Comparison of ENCODE assay signal across 26 cellular contexts in the genomic region with DNA sequence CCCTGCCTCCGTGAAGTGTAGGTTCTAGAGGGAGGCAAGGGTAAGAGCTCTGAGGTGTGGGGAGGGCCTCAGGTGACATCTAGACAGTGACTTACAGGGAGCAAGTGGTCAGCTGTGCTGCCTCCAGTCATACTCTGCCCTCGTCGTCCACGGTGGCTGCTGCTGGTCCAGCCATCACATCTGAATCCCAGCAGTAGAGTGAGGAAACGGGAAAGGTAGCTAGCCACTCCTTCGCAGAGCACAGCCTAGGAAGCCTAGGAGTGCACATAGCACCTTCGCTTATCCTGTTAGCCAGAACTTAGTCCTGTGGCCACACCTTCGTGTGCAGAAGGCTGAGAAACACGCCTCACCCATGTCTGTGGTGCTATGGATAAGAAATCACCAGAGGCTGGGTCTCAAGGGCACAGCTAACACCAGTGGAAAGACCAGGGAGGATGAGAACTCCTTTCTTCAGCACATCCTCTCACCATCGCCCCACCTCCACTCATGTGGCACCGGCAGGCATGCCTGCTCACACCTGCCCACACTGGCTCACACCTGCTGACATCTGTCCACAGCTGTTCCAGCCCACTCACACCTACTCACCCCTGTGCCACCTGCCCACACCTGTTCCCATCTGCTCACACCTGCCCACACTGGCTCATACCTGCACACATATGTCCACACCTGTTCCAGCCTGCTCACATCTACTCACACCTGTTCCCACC. TPM values are rescaled to one million over a fixed set of nuclear protein-coding genes. Genes with fewer than 3 reads are reported as not detected.
DNase-seq lines count a peak whose midpoint lies in the region; ATAC-seq, FAIRE-seq and TF ChIP-seq lines count a peak whose summit lies in the region.
"Had no signal": no experiment of that assay in that cellular context is flagged by ENCODE, and none has a peak within 500 bp of the region (broad histone marks: within the 10 kb centered on the region; RNA-seq: fewer than 3 reads in every experiment).

No MANE protein-coding gene starts in this region.

- H3K27me3 ChIP-seq in GM12878 (replicated peaks in 1 of 2; ENCODE audit: control insufficient read depth in 2 of 2, insufficient read depth in 2 of 2, low read length in 1 of 2) (peaks cover 0 to 3% of the 10 kb centered on the region in 2 experiments; a peak in 3 of 4 replicates), upper lobe of right lung (peaks cover 29% of the 10 kb centered on the region)

- peaks cover 24% of the 10 kb centered on the region for H3K4me1 Mint-ChIP-seq in stimulated activated naive CD8-positive, alpha-beta T cell treated with anti-CD3 and anti-CD28 coated beads, Interleukin-15, Interleukin-2, amounts not matched to agents 100 ng/mL and 50 ng/mL, for 24 hours (ENCODE audit: low read depth)
- H3K4me1 Mint-ChIP-seq in naive thymus-derived CD8-positive, alpha-beta T cell, result peaks cover 17 to 29% (median 27%) of the 10 kb centered on the region in 4 donors
- no peaks in the 10 kb centered on the region for H3K4me1 Mint-ChIP-seq in activated T-helper 2 cell treated with anti-CD3 and anti-CD28 coated beads, Interferon-gamma antibody, Interleukin-2, Interleukin-4, amounts not matched to agents 10 μg/mL and 5 μg/mL and 100 μg/mL, durations not matched to agents 14 hours and 24 hours and 36 hours (ENCODE audit: low read depth)

- DNase-seq in stimulated activated naive CD8-positive, alpha-beta T cell treated with anti-CD3 and anti-CD28 coated beads, Interleukin-15, Interleukin-2, amounts not matched to agents 100 U/mL and 50 U/mL, for 24 hours, result no peak
- DNase-seq in GM12878 (ENCODE audit: low read depth, low spot score), result no peak
- no peak for DNase-seq in naive thymus-derived CD8-positive, alpha-beta T cell
- DNase-seq in activated T-helper 2 cell treated with anti-CD3 and anti-CD28 coated beads, Interferon-gamma antibody, Interleukin-2, Interleukin-4, amounts not matched to agents 10 μg/mL and 5 μg/mL and 100 μg/mL, durations not matched to agents 14 hours and 24 hours and 36 hours (ENCODE audit: low spot score), result no peak
- DNase-seq in upper lobe of right lung, result no peak
- no peak for DNase-seq in hypothalamus (lab: John Stamatoyannopoulos, UW)
- DNase-seq: activated CD4-positive, alpha-beta T cell treated with anti-CD3 and anti-CD28 coated beads, Interleukin-2, amount 50 U/mL, for 48 hours; activated CD4-positive, CD25-positive, alpha-beta regulatory T cell; activated CD8-positive, alpha-beta memory T cell treated with anti-CD3 and anti-CD28 coated beads, Interleukin-2, amount 50 U/mL, for 4 hours; activated naive CD8-positive, alpha-beta T cell treated with anti-CD3 and anti-CD28 coated beads, Interleukin-2, amount 10 ng/mL, durations not matched to agents 7 days and 5 days; central memory CD4-positive, alpha-beta T cell; foreskin keratinocyte; left colon; NCI-H1105; NCI-H187 treated with DMSO at 0.1 percent for 48 hours; NCI-H524 treated with DMSO at 0.1 percent for 48 hours; T1000 had no signal

- H3K27ac ChIP-seq in GM12878 (ENCODE audit: control insufficient read depth, insufficient read depth), result no peak overlapping the region
- no peak overlapping the region for H3K27ac ChIP-seq in upper lobe of right lung
- H3K27ac ChIP-seq: BLaER1 treated with 17β-estradiol and CSF1 and Interleukin-3, amounts not matched to agents 10 nM and 100 nM; esophagus muscularis mucosa; foreskin keratinocyte; Peyer's patch; tibial nerve had no signal

- peaks cover 5% of the 10 kb centered on the region for H3K36me3 Mint-ChIP-seq in stimulated activated naive CD8-positive, alpha-beta T cell treated with anti-CD3 and anti-CD28 coated beads, Interleukin-15, Interleukin-2, amounts not matched to agents 100 ng/mL and 50 ng/mL, for 24 hours (ENCODE audit: low read depth)
- peaks cover 0 to 8% (median 4%) of the 10 kb centered on the region in 3 donors for H3K36me3 Mint-ChIP-seq in naive thymus-derived CD8-positive, alpha-beta T cell
- no peaks in the 10 kb centered on the region for H3K36me3 Mint-ChIP-seq in activated T-helper 2 cell treated with anti-CD3 and anti-CD28 coated beads, Interferon-gamma antibody, Interleukin-2, Interleukin-4, amounts not matched to agents 10 μg/mL and 5 μg/mL and 100 μg/mL, durations not matched to agents 14 hours and 24 hours and 36 hours (ENCODE audit: low read depth)
- H3K36me3 Mint-ChIP-seq: activated naive CD8-positive, alpha-beta T cell treated with anti-CD3 and anti-CD28 coated beads, Interleukin-2, amount 10 ng/mL, durations not matched to agents 7 days and 5 days had no signal

- TF ChIP-seq EP300 in GM12878 (IDR thresholded peaks at IDR 0.05; ENCODE audit: borderline replicate concordance in 1 of 2, control insufficient read depth in 1 of 2, low read depth in 2 of 2, low read length in 2 of 2), result no peak

- H3K27ac Mint-ChIP-seq in stimulated activated naive CD8-positive, alpha-beta T cell treated with anti-CD3 and anti-CD28 coated beads, Interleukin-15, Interleukin-2, amounts not matched to agents 100 ng/mL and 50 ng/mL, for 24 hours, result no peak overlapping the region
- peak overlapping the region in 1 of 10 donors; percentile 34 for H3K27ac Mint-ChIP-seq in naive thymus-derived CD8-positive, alpha-beta T cell
- no peak overlapping the region for H3K27ac Mint-ChIP-seq in activated T-helper 2 cell treated with anti-CD3 and anti-CD28 coated beads, Interferon-gamma antibody, Interleukin-2, Interleukin-4, amounts not matched to agents 10 μg/mL and 5 μg/mL and 100 μg/mL, durations not matched to agents 14 hours and 24 hours and 36 hours
- H3K27ac Mint-ChIP-seq: activated naive CD8-positive, alpha-beta T cell treated with anti-CD3 and anti-CD28 coated beads, Interleukin-2, amount 10 ng/mL, durations not matched to agents 7 days and 5 days; activated T-helper 17 cell treated with anti-CD3 and anti-CD28 coated beads, Interleukin-2, amount 50 U/mL, for 72 hours had no signal

- BruUV-seq in GM12878 (replicated peaks; lab: Mats Ljungman, UMichigan), result no TSS peak

- CTCF ChIA-PET in GM12878 (lab: Yijun Ruan, JAX), result no interaction called here

- peak overlapping the region; percentile 36 for H3K4me3 Mint-ChIP-seq in stimulated activated naive CD8-positive, alpha-beta T cell treated with anti-CD3 and anti-CD28 coated beads, Interleukin-15, Interleukin-2, amounts not matched to agents 100 ng/mL and 50 ng/mL, for 24 hours
- peak overlapping the region in 9 of 10 donors; percentile 19 to 75 (median 42) for H3K4me3 Mint-ChIP-seq in naive thymus-derived CD8-positive, alpha-beta T cell
- H3K4me3 Mint-ChIP-seq in activated T-helper 2 cell treated with anti-CD3 and anti-CD28 coated beads, Interferon-gamma antibody, Interleukin-2, Interleukin-4, amounts not matched to agents 10 μg/mL and 5 μg/mL and 100 μg/mL, durations not matched to agents 14 hours and 24 hours and 36 hours (ENCODE audit: low read depth), result no peak overlapping the region
- H3K4me3 Mint-ChIP-seq: activated naive CD8-positive, alpha-beta T cell treated with anti-CD3 and anti-CD28 coated beads, Interleukin-2, amount 10 ng/mL, durations not matched to agents 7 days and 5 days had no signal

- POLR2A ChIA-PET in GM12878 (lab: Charles Lee), result no interaction called here
- POLR2A ChIA-PET in naive thymus-derived CD8-positive, alpha-beta T cell (lab: Charles Lee), result no interaction called here

- H3K4me1 ChIP-seq in GM12878 (ENCODE audit: control insufficient read depth, insufficient read depth, low read length) (no peaks in the 10 kb centered on the region), upper lobe of right lung (no peaks in the 10 kb centered on the region)
- H3K4me1 ChIP-seq: foreskin keratinocyte had no signal

- no peak for ATAC-seq in stimulated activated naive CD8-positive, alpha-beta T cell treated with anti-CD3 and anti-CD28 coated beads, Interleukin-15, Interleukin-2, amounts not matched to agents 100 U/mL and 50 U/mL, for 24 hours
- ATAC-seq in GM12878, result no peak
- no peak for ATAC-seq in naive thymus-derived CD8-positive, alpha-beta T cell
- no peak for ATAC-seq in upper lobe of right lung
- ATAC-seq: activated T-helper 17 cell treated with anti-CD3 and anti-CD28 coated beads, Interleukin-2, amount 50 U/mL, for 72 hours; foreskin keratinocyte; left colon had no signal

- RAD21 ChIA-PET in GM12878 (lab: Charles Lee; ENCODE audit: unreplicated experiment), result no interaction called here

- TF ChIP-seq CTCF in GM12878 (IDR thresholded peaks at IDR 0.05 in 2 of 3, conservative IDR thresholded peaks at IDR 0.05 in 1 of 3; ENCODE audit: control insufficient read depth in 2 of 3, extremely low read depth in 1 of 3, insufficient read depth in 1 of 3, low read depth in 3 of 3, low read length in 3 of 3), result no peak
- TF ChIP-seq CTCF in upper lobe of right lung (IDR thresholded peaks at IDR 0.05), result no peak

- no peak for TF ChIP-seq RAD21 in GM12878 (IDR thresholded peaks at IDR 0.05; ENCODE audit: insufficient read depth, low read depth, low read length)

- FAIRE-seq in GM12878 (lab: Jason Lieb, UNC), result no peak
- FAIRE-seq: astrocyte had no signal

- in situ Hi-C loops in GM12878 (cut with MboI), result no loop called here

- H3K9ac ChIP-seq in GM12878 (ENCODE audit: control insufficient read depth, insufficient read depth, low read length), result no peak overlapping the region
- H3K9ac ChIP-seq: BLaER1 treated with 17β-estradiol and CSF1 and Interleukin-3, amounts not matched to agents 10 nM and 100 nM had no signal

- no peak overlapping the region for H2AFZ ChIP-seq in GM12878 (ENCODE audit: control insufficient read depth, low read depth, low read length)

- intact Hi-C loops in GM12878 (cut with micrococcal nuclease; ENCODE audit: unreplicated experiment) (no loop called here), upper lobe of right lung (cut with DNase I) (no loop called here)
- intact Hi-C loops in activated T-helper 2 cell treated with anti-CD3 and anti-CD28 coated beads, Interferon-gamma antibody, Interleukin-2, Interleukin-4, amounts not matched to agents 10 μg/mL and 5 μg/mL and 100 μg/mL, durations not matched to agents 14 hours and 24 hours and 36 hours (cut with micrococcal nuclease), result no loop called here

- TF ChIP-seq POLR2A in GM12878 (IDR thresholded peaks at IDR 0.05; ENCODE audit: low read depth, low read length), result no peak

- H3K9me3 Mint-ChIP-seq in stimulated activated naive CD8-positive, alpha-beta T cell treated with anti-CD3 and anti-CD28 coated beads, Interleukin-15, Interleukin-2, amounts not matched to agents 100 ng/mL and 50 ng/mL, for 24 hours, result peaks cover 8% of the 10 kb centered on the region
- peaks cover 0 to 12% (median 4%) of the 10 kb centered on the region in 9 donors for H3K9me3 Mint-ChIP-seq in naive thymus-derived CD8-positive, alpha-beta T cell
- H3K9me3 Mint-ChIP-seq in activated T-helper 2 cell treated with anti-CD3 and anti-CD28 coated beads, Interferon-gamma antibody, Interleukin-2, Interleukin-4, amounts not matched to agents 10 μg/mL and 5 μg/mL and 100 μg/mL, durations not matched to agents 14 hours and 24 hours and 36 hours, result no peaks in the 10 kb centered on the region
- H3K9me3 Mint-ChIP-seq: activated naive CD8-positive, alpha-beta T cell treated with anti-CD3 and anti-CD28 coated beads, Interleukin-2, amount 10 ng/mL, durations not matched to agents 7 days and 5 days had no signal

- H3K36me3 ChIP-seq in GM12878 (ENCODE audit: control insufficient read depth in 2 of 2, insufficient read depth in 2 of 2, low read length in 1 of 2) (no peaks in the 10 kb centered on the region), upper lobe of right lung (no peaks in the 10 kb centered on the region)
- H3K36me3 ChIP-seq: BLaER1 treated with 17β-estradiol and CSF1 and Interleukin-3, amounts not matched to agents 10 nM and 100 nM; esophagus muscularis mucosa; Peyer's patch; tibial nerve had no signal

- H3K9me3 ChIP-seq in GM12878 (replicated peaks; ENCODE audit: control insufficient read depth, insufficient read depth, low read length), result no peaks in the 10 kb centered on the region; the same call in 2 of the 3 replicates
- H3K9me3 ChIP-seq in upper lobe of right lung, result no peaks in the 10 kb centered on the region

- no peak overlapping the region for H3K4me2 ChIP-seq in GM12878 (ENCODE audit: control insufficient read depth, insufficient read depth)
- H3K4me2 ChIP-seq: BLaER1 treated with 17β-estradiol and CSF1 and Interleukin-3, amounts not matched to agents 10 nM and 100 nM had no signal

- H3K27me3 Mint-ChIP-seq in stimulated activated naive CD8-positive, alpha-beta T cell treated with anti-CD3 and anti-CD28 coated beads, Interleukin-15, Interleukin-2, amounts not matched to agents 100 ng/mL and 50 ng/mL, for 24 hours, result peaks cover 41% of the 10 kb centered on the region
- peaks cover 21 to 54% (median 36%) of the 10 kb centered on the region in 5 donors for H3K27me3 Mint-ChIP-seq in naive thymus-derived CD8-positive, alpha-beta T cell
- H3K27me3 Mint-ChIP-seq in activated T-helper 2 cell treated with anti-CD3 and anti-CD28 coated beads, Interferon-gamma antibody, Interleukin-2, Interleukin-4, amounts not matched to agents 10 μg/mL and 5 μg/mL and 100 μg/mL, durations not matched to agents 14 hours and 24 hours and 36 hours (ENCODE audit: low read depth), result peaks cover 36% of the 10 kb centered on the region

- H4K20me1 ChIP-seq in GM12878 (ENCODE audit: control insufficient read depth, insufficient read depth), result no peaks in the 10 kb centered on the region

- WGBS in GM12878 (ENCODE audit: insufficient coverage, insufficient replicate concordance, low lambda C conversion rate, missing lambda C conversion rate), result 58% methylated on average over 11 of the region's 11 CpGs

- H3K4me3 ChIP-seq in GM12878, result no peak overlapping the region
- H3K4me3 ChIP-seq in upper lobe of right lung, result no peak overlapping the region

- no peaks in the 10 kb centered on the region for H3K79me2 ChIP-seq in GM12878 (ENCODE audit: control insufficient read depth, insufficient read depth, low read length)

- SMC1A ChIA-PET in GM12878 (lab: Charles Lee; ENCODE audit: uncharacterized antibody, unreplicated experiment), result no interaction called here

RNA-seq across cellular contexts. Expression of a gene that starts 44.5 kb away (rescaled TPM):
- not detected in 2 replicates for total RNA-seq in GM12878 (2013; cell fraction: nucleolus; rRNA removed)
- total RNA-seq in GM12878 (2014; rRNA removed) (not detected in 2 replicates), GM12878 (2014; rRNA removed; fragmentation: Illumina TruSeq; extraction: Trizol) (not detected in 2 replicates), GM12878 (2021) (0.03 TPM in 1 of 2 replicates, not detected in the other), upper lobe of right lung (not detected)
- not detected for polyA plus RNA-seq in GM12878 (2011; ENCODE audit: low read depth)
- polyA plus RNA-seq in GM12878 (2011; rRNA removed) (not detected in 2 replicates), GM12878 (2014; fragmentation: Illumina TruSeq; extraction: Trizol) (0.01 TPM in 1 of 2 replicates, not detected in the other), GM12878 (2014; fragmentation: Nextera tagmentation; extraction: Ambion mirVana) (not detected), GM12878 (2014; rRNA removed) (not detected in 2 replicates), GM12878 (2016; fragmentation: Nextera tagmentation; extraction: Ambion mirVana) (not detected)
- polyA plus RNA-seq in GM12878 (2011; cell fraction: cytosol; rRNA removed), result not detected in 2 replicates
- not detected in 2 replicates for polyA plus RNA-seq in GM12878 (2011; cell fraction: nucleus; rRNA removed)
- polyA plus RNA-seq in GM12878 (2012), result 0.04 TPM in 1 of 2 replicates, not detected in the other
- polyA minus RNA-seq in GM12878 (2011; rRNA and poly(A)+ RNA removed), result not detected in 2 replicates
- not detected in 2 replicates for polyA minus RNA-seq in GM12878 (2011; cell fraction: cytosol; rRNA and poly(A)+ RNA removed)
- not detected in 2 replicates for polyA minus RNA-seq in GM12878 (2011; cell fraction: nucleus; rRNA and poly(A)+ RNA removed)
- not detected for total RNA-seq in naive thymus-derived CD8-positive, alpha-beta T cell
- not detected for polyA plus RNA-seq in naive thymus-derived CD8-positive, alpha-beta T cell
- total RNA-seq in activated T-helper 2 cell treated with anti-CD3 and anti-CD28 coated beads, Interferon-gamma antibody, Interleukin-2, Interleukin-4, amounts not matched to agents 10 μg/mL and 5 μg/mL and 100 μg/mL, durations not matched to agents 14 hours and 24 hours and 36 hours, result not detected in 2 replicates
- total RNA-seq: activated naive CD8-positive, alpha-beta T cell treated with anti-CD3 and anti-CD28 coated beads, Interleukin-2, amount 10 ng/mL, durations not matched to agents 7 days and 5 days; activated T-helper 17 cell treated with anti-CD3 and anti-CD28 coated beads, Interleukin-2, amount 50 U/mL, for 72 hours; astrocyte; esophagus muscularis mucosa; foreskin keratinocyte; osteocyte; renal cortical epithelial cell had no signal
- polyA plus RNA-seq: foreskin keratinocyte had no signal

RNA-seq across cellular contexts. Expression of a gene that starts 45.0 kb away (rescaled TPM):
- total RNA-seq in GM12878 (2013; cell fraction: nucleolus; rRNA removed), result 70.0 and 82.8 TPM in 2 replicates
- total RNA-seq in GM12878 (2014; rRNA removed) (3.5 and 5.0 TPM in 2 replicates), GM12878 (2014; rRNA removed; fragmentation: Illumina TruSeq; extraction: Trizol) (2.1 and 3.0 TPM in 2 replicates), GM12878 (2021) (10.0 and 11.5 TPM in 2 replicates), upper lobe of right lung (49.6 TPM)
- polyA plus RNA-seq in GM12878 (2011; ENCODE audit: low read depth), result 1.6 TPM
- polyA plus RNA-seq in GM12878 (2011; rRNA removed) (1.5 and 2.8 TPM in 2 replicates), GM12878 (2014; fragmentation: Illumina TruSeq; extraction: Trizol) (0.78 and 2.9 TPM in 2 replicates), GM12878 (2014; fragmentation: Nextera tagmentation; extraction: Ambion mirVana) (under 1 TPM; 0.10 to 0.29 TPM), GM12878 (2014; rRNA removed) (5.0 and 7.4 TPM in 2 replicates), GM12878 (2016; fragmentation: Nextera tagmentation; extraction: Ambion mirVana) (1 to 10 TPM; 2.3 to 3.2 TPM)
- polyA plus RNA-seq in GM12878 (2011; cell fraction: cytosol; rRNA removed), result 3.4 TPM in 2 replicates
- polyA plus RNA-seq in GM12878 (2011; cell fraction: nucleus; rRNA removed), result 38.8 and 41.9 TPM in 2 replicates
- polyA plus RNA-seq in GM12878 (2012), result 4.5 and 4.6 TPM in 2 replicates
- polyA minus RNA-seq in GM12878 (2011; rRNA and poly(A)+ RNA removed), result 3.1 and 6.2 TPM in 2 replicates
- polyA minus RNA-seq in GM12878 (2011; cell fraction: cytosol; rRNA and poly(A)+ RNA removed), result 4.4 and 4.9 TPM in 2 replicates
- polyA minus RNA-seq in GM12878 (2011; cell fraction: nucleus; rRNA and poly(A)+ RNA removed), result 9.4 and 11.5 TPM in 2 replicates
- 10 to 100 TPM; 60.0 to 68.3 TPM for total RNA-seq in naive thymus-derived CD8-positive, alpha-beta T cell
- 10 to 100 TPM in 1 of 3 donors, 1 to 10 TPM in 2; 7.3 to 25.4 (median 8.5) TPM for polyA plus RNA-seq in naive thymus-derived CD8-positive, alpha-beta T cell
- 31.1 and 31.9 TPM in 2 replicates for total RNA-seq in activated T-helper 2 cell treated with anti-CD3 and anti-CD28 coated beads, Interferon-gamma antibody, Interleukin-2, Interleukin-4, amounts not matched to agents 10 μg/mL and 5 μg/mL and 100 μg/mL, durations not matched to agents 14 hours and 24 hours and 36 hours
